ENCODE assay signal across 1 cellular context in the genomic region with DNA sequence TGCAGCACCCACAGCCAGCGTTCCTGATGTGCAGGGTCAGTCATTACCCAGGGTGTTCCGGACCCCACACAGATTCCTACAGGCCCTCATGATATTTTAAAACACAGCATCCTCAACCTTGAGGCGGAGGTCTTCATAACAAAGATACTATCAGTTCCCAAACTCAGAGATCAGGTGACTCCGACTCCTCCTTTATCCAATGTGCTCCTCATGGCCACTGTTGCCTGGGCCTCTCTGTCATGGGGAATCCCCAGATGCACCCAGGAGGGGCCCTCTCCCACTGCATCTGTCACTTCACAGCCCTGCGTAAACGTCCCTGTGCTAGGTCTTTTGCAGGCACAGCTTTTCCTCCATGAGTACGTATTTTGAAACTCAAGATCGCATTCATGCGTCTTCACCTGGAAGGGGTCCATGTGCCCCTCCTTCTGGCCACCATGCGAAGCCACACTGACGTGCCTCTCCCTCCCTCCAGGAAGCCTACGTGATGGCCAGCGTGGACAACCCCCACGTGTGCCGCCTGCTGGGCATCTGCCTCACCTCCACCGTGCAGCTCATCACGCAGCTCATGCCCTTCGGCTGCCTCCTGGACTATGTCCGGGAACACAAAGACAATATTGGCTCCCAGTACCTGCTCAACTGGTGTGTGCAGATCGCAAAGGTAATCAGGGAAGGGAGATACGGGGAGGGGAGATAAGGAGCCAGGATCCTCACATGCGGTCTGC.
TF ChIP-seq lines count a peak whose summit lies in the region.

No MANE protein-coding gene starts in this region.

TF ChIP-seq in HepG2, 621 proteins besides CTCF, POLR2A, EP300 and RAD21 (continued from another document and continues in another):
- TF ChIP-seq, protein P1, sequence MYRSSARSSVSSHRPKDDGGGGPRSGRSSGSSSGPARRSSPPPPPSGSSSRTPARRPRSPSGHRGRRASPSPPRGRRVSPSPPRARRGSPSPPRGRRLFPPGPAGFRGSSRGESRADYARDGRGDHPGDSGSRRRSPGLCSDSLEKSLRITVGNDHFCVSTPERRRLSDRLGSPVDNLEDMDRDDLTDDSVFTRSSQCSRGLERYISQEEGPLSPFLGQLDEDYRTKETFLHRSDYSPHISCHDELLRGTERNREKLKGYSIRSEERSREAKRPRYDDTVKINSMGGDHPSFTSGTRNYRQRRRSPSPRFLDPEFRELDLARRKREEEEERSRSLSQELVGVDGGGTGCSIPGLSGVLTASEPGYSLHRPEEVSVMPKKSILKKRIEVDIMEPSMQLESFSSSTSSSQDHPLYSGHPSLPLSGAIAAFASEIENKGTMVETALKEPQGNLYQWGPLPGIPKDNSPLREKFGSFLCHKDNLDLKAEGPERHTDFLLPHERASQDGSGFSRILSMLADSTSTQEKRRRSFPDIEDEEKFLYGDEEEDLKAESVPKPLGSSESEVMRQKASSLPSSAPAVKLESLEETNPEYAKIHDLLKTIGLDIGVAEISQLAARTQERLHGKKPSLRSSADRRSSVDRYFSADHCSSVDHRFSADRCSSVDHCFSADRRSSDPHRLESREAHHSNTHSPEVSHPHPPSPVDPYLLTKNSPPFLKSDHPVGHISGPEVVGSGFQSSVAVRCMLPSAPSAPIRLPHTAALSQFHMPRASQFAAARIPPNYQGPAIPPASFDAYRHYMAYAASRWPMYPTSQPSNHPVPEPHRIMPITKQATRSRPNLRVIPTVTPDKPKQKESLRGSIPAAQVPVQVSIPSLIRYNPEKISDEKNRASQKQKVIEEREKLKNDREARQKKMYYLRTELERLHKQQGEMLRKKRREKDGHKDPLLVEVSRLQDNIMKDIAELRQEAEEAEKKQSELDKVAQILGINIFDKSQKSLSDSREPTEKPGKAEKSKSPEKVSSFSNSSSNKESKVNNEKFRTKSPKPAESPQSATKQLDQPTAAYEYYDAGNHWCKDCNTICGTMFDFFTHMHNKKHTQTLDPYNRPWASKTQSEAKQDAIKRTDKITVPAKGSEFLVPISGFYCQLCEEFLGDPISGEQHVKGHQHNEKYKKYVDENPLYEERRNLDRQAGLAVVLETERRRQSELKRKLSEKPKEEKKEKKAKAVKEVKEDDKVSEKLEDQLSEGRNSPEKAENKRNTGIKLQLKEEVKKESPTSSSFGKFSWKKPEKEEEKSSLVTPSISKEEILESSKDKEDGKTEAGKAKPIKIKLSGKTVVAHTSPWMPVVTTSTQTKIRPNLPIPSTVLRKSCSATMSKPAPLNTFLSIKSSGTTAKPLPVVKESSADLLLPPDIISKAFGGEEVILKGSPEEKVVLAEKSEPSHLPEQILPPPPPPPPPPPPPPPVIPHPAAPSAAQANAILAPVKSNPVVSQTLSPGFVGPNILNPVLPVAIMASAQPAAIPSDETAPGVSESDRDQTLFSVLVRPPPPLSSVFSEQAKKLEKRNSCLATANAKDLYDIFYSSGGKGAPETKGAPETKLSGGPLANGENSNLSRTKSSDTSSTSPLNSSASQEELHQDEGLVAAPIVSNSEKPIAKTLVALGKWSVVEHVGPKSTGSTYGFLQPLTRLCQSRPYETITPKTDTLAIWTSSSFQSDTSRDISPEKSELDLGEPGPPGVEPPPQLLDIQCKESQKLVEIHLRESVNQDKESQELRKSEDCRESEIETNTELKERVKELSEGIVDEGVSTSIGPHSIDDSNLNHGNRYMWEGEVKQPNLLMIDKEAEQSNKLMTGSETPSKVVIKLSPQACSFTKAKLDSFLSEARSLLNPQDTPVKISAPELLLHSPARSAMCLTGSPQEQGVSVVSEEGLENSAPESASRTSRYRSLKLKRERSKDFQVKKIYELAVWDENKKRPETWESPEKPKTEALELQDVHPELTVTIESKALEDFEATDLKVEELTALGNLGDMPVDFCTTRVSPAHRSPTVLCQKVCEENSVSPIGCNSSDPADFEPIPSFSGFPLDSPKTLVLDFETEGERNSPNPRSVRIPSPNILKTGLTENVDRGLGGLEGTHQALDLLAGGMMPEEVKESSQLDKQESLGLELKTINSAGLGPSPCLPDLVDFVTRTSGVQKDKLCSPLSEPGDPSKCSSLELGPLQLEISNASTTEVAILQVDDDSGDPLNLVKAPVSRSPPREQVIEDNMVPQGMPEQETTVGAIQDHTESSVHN (CRISPR knock-in tag; IDR thresholded peaks at IDR 0.05) = no peak
- TF ChIP-seq RBAK (CRISPR knock-in tag; IDR thresholded peaks at IDR 0.05) (no peak), ZNF501 (CRISPR knock-in tag; IDR thresholded peaks at IDR 0.05) (no peak; the same call in 1 of the 2 replicates), ZNF552 (CRISPR knock-in tag; IDR thresholded peaks at IDR 0.05; ENCODE audit: borderline replicate concordance) (no peak), FOXJ3 (CRISPR knock-in tag; IDR thresholded peaks at IDR 0.05; ENCODE audit: borderline replicate concordance) (no peak), RARG (CRISPR knock-in tag; IDR thresholded peaks at IDR 0.05; ENCODE audit: low read depth) (no peak), RFX3 (CRISPR knock-in tag; IDR thresholded peaks at IDR 0.05) (no peak), KMT2A (CRISPR knock-in tag; IDR thresholded peaks at IDR 0.05) (no peak), ZNF432 (CRISPR knock-in tag; IDR thresholded peaks at IDR 0.05; ENCODE audit: borderline replicate concordance) (no peak), GABPA (IDR thresholded peaks at IDR 0.05; ENCODE audit: low read depth, low read length) (no peak), GABPA (CRISPR knock-in tag; IDR thresholded peaks at IDR 0.05; ENCODE audit: low read depth) (no peak), HDAC6 (IDR thresholded peaks at IDR 0.05; ENCODE audit: low read depth, low read length) (no peak), TARDBP (CRISPR knock-in tag; IDR thresholded peaks at IDR 0.05) (peak; percentile 47; the same call in 1 of the 2 replicates), SMARCC2 (IDR thresholded peaks at IDR 0.05) (no peak), SIN3A (IDR thresholded peaks at IDR 0.05; ENCODE audit: borderline replicate concordance, low read depth, low read length) (0 out of 2 replicates have a peak, but pooled peaks have one; percentile 32), ZKSCAN1 (IDR thresholded peaks at IDR 0.05; ENCODE audit: low read length) (no peak), JDP2 (CRISPR knock-in tag; IDR thresholded peaks at IDR 0.05; ENCODE audit: borderline replicate concordance) (no peak), HES4 (CRISPR knock-in tag; IDR thresholded peaks at IDR 0.05; ENCODE audit: borderline replicate concordance) (no peak), TBL1XR1 (IDR thresholded peaks at IDR 0.05; ENCODE audit: borderline replicate concordance, low read length, partially characterized antibody) (no peak), ZIK1 (CRISPR knock-in tag; IDR thresholded peaks at IDR 0.05; ENCODE audit: borderline replicate concordance, low read depth) (0 out of 2 replicates have a peak, but pooled peaks have one; percentile 54), ZNF274 (CRISPR knock-in tag; IDR thresholded peaks at IDR 0.05) (0 out of 2 replicates have a peak, but pooled peaks have one; percentile 13), SCMH1 (CRISPR knock-in tag; IDR thresholded peaks at IDR 0.05; ENCODE audit: borderline replicate concordance) (no peak), ZNF563 (CRISPR knock-in tag; IDR thresholded peaks at IDR 0.05) (no peak), ELF3 (CRISPR knock-in tag; IDR thresholded peaks at IDR 0.05) (peak; percentile 50; the same call in 1 of the 2 replicates), RARA (CRISPR knock-in tag; IDR thresholded peaks at IDR 0.05) (no peak), TBP (CRISPR knock-in tag; IDR thresholded peaks at IDR 0.05) (no peak), ZNF24 (IDR thresholded peaks at IDR 0.05) (no peak), ETV5 (CRISPR knock-in tag; IDR thresholded peaks at IDR 0.05; ENCODE audit: borderline replicate concordance) (no peak), TMF1 (CRISPR knock-in tag; IDR thresholded peaks at IDR 0.05; ENCODE audit: low read depth) (no peak), SRF (IDR thresholded peaks at IDR 0.05; ENCODE audit: low read depth, low read length) (no peak), ZNF788 (CRISPR knock-in tag; IDR thresholded peaks at IDR 0.05; ENCODE audit: borderline replicate concordance) (no peak)
- TF ChIP-seq, protein P2, sequence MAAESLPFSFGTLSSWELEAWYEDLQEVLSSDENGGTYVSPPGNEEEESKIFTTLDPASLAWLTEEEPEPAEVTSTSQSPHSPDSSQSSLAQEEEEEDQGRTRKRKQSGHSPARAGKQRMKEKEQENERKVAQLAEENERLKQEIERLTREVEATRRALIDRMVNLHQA (CRISPR knock-in tag; IDR thresholded peaks at IDR 0.05) = no peak
- TF ChIP-seq, protein P3, sequence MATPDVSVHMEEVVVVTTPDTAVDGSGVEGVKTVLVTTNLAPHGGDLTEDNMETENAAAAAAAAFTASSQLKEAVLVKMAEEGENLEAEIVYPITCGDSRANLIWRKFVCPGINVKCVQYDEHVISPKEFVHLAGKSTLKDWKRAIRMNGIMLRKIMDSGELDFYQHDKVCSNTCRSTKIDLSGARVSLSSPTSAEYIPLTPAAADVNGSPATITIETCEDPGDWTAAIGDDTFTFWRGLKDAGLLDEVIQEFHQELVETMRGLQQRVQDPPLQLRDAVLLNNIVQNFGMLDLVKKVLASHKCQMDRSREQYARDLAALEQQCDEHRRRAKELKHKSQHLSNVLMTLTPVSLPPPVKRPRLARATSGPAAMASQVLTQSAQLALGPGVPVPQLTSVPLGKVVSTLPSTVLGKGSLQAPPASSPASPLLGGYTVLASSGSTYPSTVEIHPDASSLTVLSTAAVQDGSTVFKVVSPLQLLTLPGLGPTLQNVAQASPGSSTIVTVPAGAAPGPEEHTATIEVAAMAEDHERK (CRISPR knock-in tag; IDR thresholded peaks at IDR 0.05; ENCODE audit: low read depth) = no peak
- TF ChIP-seq, protein P4, sequence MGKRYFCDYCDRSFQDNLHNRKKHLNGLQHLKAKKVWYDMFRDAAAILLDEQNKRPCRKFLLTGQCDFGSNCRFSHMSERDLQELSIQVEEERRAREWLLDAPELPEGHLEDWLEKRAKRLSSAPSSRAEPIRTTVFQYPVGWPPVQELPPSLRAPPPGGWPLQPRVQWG (CRISPR knock-in tag; IDR thresholded peaks at IDR 0.05; ENCODE audit: borderline replicate concordance, low read depth) = no peak
- TF ChIP-seq, protein P5, sequence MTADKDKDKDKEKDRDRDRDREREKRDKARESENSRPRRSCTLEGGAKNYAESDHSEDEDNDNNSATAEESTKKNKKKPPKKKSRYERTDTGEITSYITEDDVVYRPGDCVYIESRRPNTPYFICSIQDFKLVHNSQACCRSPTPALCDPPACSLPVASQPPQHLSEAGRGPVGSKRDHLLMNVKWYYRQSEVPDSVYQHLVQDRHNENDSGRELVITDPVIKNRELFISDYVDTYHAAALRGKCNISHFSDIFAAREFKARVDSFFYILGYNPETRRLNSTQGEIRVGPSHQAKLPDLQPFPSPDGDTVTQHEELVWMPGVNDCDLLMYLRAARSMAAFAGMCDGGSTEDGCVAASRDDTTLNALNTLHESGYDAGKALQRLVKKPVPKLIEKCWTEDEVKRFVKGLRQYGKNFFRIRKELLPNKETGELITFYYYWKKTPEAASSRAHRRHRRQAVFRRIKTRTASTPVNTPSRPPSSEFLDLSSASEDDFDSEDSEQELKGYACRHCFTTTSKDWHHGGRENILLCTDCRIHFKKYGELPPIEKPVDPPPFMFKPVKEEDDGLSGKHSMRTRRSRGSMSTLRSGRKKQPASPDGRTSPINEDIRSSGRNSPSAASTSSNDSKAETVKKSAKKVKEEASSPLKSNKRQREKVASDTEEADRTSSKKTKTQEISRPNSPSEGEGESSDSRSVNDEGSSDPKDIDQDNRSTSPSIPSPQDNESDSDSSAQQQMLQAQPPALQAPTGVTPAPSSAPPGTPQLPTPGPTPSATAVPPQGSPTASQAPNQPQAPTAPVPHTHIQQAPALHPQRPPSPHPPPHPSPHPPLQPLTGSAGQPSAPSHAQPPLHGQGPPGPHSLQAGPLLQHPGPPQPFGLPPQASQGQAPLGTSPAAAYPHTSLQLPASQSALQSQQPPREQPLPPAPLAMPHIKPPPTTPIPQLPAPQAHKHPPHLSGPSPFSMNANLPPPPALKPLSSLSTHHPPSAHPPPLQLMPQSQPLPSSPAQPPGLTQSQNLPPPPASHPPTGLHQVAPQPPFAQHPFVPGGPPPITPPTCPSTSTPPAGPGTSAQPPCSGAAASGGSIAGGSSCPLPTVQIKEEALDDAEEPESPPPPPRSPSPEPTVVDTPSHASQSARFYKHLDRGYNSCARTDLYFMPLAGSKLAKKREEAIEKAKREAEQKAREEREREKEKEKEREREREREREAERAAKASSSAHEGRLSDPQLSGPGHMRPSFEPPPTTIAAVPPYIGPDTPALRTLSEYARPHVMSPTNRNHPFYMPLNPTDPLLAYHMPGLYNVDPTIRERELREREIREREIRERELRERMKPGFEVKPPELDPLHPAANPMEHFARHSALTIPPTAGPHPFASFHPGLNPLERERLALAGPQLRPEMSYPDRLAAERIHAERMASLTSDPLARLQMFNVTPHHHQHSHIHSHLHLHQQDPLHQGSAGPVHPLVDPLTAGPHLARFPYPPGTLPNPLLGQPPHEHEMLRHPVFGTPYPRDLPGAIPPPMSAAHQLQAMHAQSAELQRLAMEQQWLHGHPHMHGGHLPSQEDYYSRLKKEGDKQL (CRISPR knock-in tag; IDR thresholded peaks at IDR 0.05; ENCODE audit: low read depth) = no peak
- TF ChIP-seq, protein P6, sequence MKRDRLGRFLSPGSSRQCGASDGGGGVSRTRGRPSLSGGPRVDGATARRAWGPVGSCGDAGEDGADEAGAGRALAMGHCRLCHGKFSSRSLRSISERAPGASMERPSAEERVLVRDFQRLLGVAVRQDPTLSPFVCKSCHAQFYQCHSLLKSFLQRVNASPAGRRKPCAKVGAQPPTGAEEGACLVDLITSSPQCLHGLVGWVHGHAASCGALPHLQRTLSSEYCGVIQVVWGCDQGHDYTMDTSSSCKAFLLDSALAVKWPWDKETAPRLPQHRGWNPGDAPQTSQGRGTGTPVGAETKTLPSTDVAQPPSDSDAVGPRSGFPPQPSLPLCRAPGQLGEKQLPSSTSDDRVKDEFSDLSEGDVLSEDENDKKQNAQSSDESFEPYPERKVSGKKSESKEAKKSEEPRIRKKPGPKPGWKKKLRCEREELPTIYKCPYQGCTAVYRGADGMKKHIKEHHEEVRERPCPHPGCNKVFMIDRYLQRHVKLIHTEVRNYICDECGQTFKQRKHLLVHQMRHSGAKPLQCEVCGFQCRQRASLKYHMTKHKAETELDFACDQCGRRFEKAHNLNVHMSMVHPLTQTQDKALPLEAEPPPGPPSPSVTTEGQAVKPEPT (CRISPR knock-in tag; IDR thresholded peaks at IDR 0.05; ENCODE audit: low read depth) = no peak
